1 cellular context compared by ENCODE assay signal in genomic region chr12:95653761-95654546, GRCh38.
TF ChIP-seq lines count a peak whose summit lies in the region.

No MANE protein-coding gene starts in this region.

TF ChIP-seq in liver, 16 proteins besides CTCF, POLR2A, EP300 and RAD21 (continued from another document):
- TF ChIP-seq ZBTB33 (IDR thresholded peaks at IDR 0.05) (peak; percentile 86), FOXA1 (IDR thresholded peaks at IDR 0.05) (peak; percentile 67), ATF3 (IDR thresholded peaks at IDR 0.05) (peak; percentile 98)
